Comparison of ENCODE assay signal across 8 cellular contexts in genomic region chr12:118061876-118062791, GRCh38. TPM values are rescaled to one million over a fixed set of nuclear protein-coding genes. Genes with fewer than 3 reads are reported as not detected.
DNase-seq lines count a peak whose midpoint lies in the region; ATAC-seq and TF ChIP-seq lines count a peak whose summit lies in the region.

No MANE protein-coding gene starts in this region.

- H3K9me2 ChIP-seq in MM.1S (replicated peaks; ENCODE audit: insufficient read depth, low read length), result no peaks in the 10 kb centered on the region

- H3K4me1 ChIP-seq in MM.1S (ENCODE audit: low read length) (no peaks in the 10 kb centered on the region), foreskin keratinocyte (peaks cover 12% of the 10 kb centered on the region)

- peak overlapping the region; percentile 69 for H3K4me2 ChIP-seq in MM.1S (ENCODE audit: low read depth, low read length)

- peaks cover 18% of the 10 kb centered on the region for H3K36me3 Mint-ChIP-seq in activated T-helper 1 cell treated with anti-CD3 and anti-CD28 coated beads, Interleukin-12 subunit alpha, Interleukin-12 subunit beta, Interleukin-2, Interleukin-4 antibody, amounts not matched to agents 30 ng/mL and 10 ng/mL and 1 ng/mL, durations not matched to agents 14 hours and 24 hours and 36 hours (ENCODE audit: low read depth)
- no peaks in the 10 kb centered on the region for H3K36me3 Mint-ChIP-seq in natural killer cell treated with Interleukin-12 subunit alpha and Interleukin-12 subunit beta and Interleukin-15 and Interleukin-18, amount 100 ng/mL, for 72 hours

- TF ChIP-seq CTCF in MM.1S (IDR thresholded peaks at IDR 0.05; ENCODE audit: low read length) (no peak), foreskin keratinocyte (conservative IDR thresholded peaks at IDR 0.05) (no peak)

- H3K27me3 ChIP-seq in MM.1S (replicated peaks; ENCODE audit: insufficient read depth, low read length) (no peaks in the 10 kb centered on the region), foreskin keratinocyte (no peaks in the 10 kb centered on the region)

- H2AFZ ChIP-seq in MM.1S (ENCODE audit: low read length), result peak overlapping the region; percentile 70

- ATAC-seq in activated CD4-positive, CD25-positive, alpha-beta regulatory T cell treated with anti-CD3 and anti-CD28 coated beads, Interleukin-2, amount 50 U/mL, for 24 hours, result no peak
- ATAC-seq in foreskin keratinocyte (peak; percentile 50), HG03039 (IDR thresholded peaks at IDR 0.05; ENCODE audit: unreplicated experiment) (no peak), HG02763 (IDR thresholded peaks at IDR 0.05; ENCODE audit: unreplicated experiment) (no peak)
- ATAC-seq in natural killer cell treated with Interleukin-12 subunit alpha and Interleukin-12 subunit beta and Interleukin-15 and Interleukin-18, amount 100 ng/mL, for 72 hours, result no peak

- H3K4me1 Mint-ChIP-seq in activated T-helper 1 cell treated with anti-CD3 and anti-CD28 coated beads, Interleukin-12 subunit alpha, Interleukin-12 subunit beta, Interleukin-2, Interleukin-4 antibody, amounts not matched to agents 30 ng/mL and 10 ng/mL and 1 ng/mL, durations not matched to agents 14 hours and 24 hours and 36 hours (ENCODE audit: low read depth), result peaks cover 61% of the 10 kb centered on the region
- peaks cover 52 to 62% of the 10 kb centered on the region in 2 donors for H3K4me1 Mint-ChIP-seq in natural killer cell treated with Interleukin-12 subunit alpha and Interleukin-12 subunit beta and Interleukin-15 and Interleukin-18, amount 100 ng/mL, for 72 hours (ENCODE audit: low read depth in 2 of 2)

- intact Hi-C loops in activated T-helper 1 cell treated with anti-CD3 and anti-CD28 coated beads, Interleukin-12 subunit alpha, Interleukin-12 subunit beta, Interleukin-2, Interleukin-4 antibody, amounts not matched to agents 30 ng/mL and 10 ng/mL and 1 ng/mL, durations not matched to agents 14 hours and 24 hours and 36 hours (cut with micrococcal nuclease), result loop anchor here (1.0 to 5.0 kb wide), 3 partner anchors 10 to 295 kb away; partner anchors contain the start of gene RFC5

- H3K27me3 Mint-ChIP-seq in activated T-helper 1 cell treated with anti-CD3 and anti-CD28 coated beads, Interleukin-12 subunit alpha, Interleukin-12 subunit beta, Interleukin-2, Interleukin-4 antibody, amounts not matched to agents 30 ng/mL and 10 ng/mL and 1 ng/mL, durations not matched to agents 14 hours and 24 hours and 36 hours (ENCODE audit: insufficient read depth), result peaks cover 4% of the 10 kb centered on the region
- peaks cover 15 to 16% of the 10 kb centered on the region in 2 donors for H3K27me3 Mint-ChIP-seq in natural killer cell treated with Interleukin-12 subunit alpha and Interleukin-12 subunit beta and Interleukin-15 and Interleukin-18, amount 100 ng/mL, for 72 hours

- peak overlapping the region; percentile 92 for H3K4me3 Mint-ChIP-seq in activated T-helper 1 cell treated with anti-CD3 and anti-CD28 coated beads, Interleukin-12 subunit alpha, Interleukin-12 subunit beta, Interleukin-2, Interleukin-4 antibody, amounts not matched to agents 30 ng/mL and 10 ng/mL and 1 ng/mL, durations not matched to agents 14 hours and 24 hours and 36 hours
- peak overlapping the region; percentile 99 for H3K4me3 Mint-ChIP-seq in natural killer cell treated with Interleukin-12 subunit alpha and Interleukin-12 subunit beta and Interleukin-15 and Interleukin-18, amount 100 ng/mL, for 72 hours

- H3K9me3 ChIP-seq in MM.1S (replicated peaks; ENCODE audit: insufficient read depth, low read length), result no peaks in the 10 kb centered on the region

- peak overlapping the region; percentile 94 for H3K27ac Mint-ChIP-seq in activated T-helper 1 cell treated with anti-CD3 and anti-CD28 coated beads, Interleukin-12 subunit alpha, Interleukin-12 subunit beta, Interleukin-2, Interleukin-4 antibody, amounts not matched to agents 30 ng/mL and 10 ng/mL and 1 ng/mL, durations not matched to agents 14 hours and 24 hours and 36 hours
- H3K27ac Mint-ChIP-seq in natural killer cell treated with Interleukin-12 subunit alpha and Interleukin-12 subunit beta and Interleukin-15 and Interleukin-18, amount 100 ng/mL, for 72 hours, result peak overlapping the region; percentile 94 to 96

- no peaks in the 10 kb centered on the region for H3K9me3 Mint-ChIP-seq in activated T-helper 1 cell treated with anti-CD3 and anti-CD28 coated beads, Interleukin-12 subunit alpha, Interleukin-12 subunit beta, Interleukin-2, Interleukin-4 antibody, amounts not matched to agents 30 ng/mL and 10 ng/mL and 1 ng/mL, durations not matched to agents 14 hours and 24 hours and 36 hours
- no peaks in the 10 kb centered on the region for H3K9me3 Mint-ChIP-seq in natural killer cell treated with Interleukin-12 subunit alpha and Interleukin-12 subunit beta and Interleukin-15 and Interleukin-18, amount 100 ng/mL, for 72 hours

- H3K9ac ChIP-seq in MM.1S (ENCODE audit: low read length), result peak overlapping the region; percentile 33; the same call in 1 of the 2 replicates

- H3K79me2 ChIP-seq in MM.1S (ENCODE audit: low read length), result no peaks in the 10 kb centered on the region

- H3K27ac ChIP-seq in MM.1S (ENCODE audit: low read length) (no peak overlapping the region), foreskin keratinocyte (peak overlapping the region; percentile 77)

- DNase-seq in activated CD4-positive, CD25-positive, alpha-beta regulatory T cell treated with anti-CD3 and anti-CD28 coated beads, Interleukin-2, amount 50 U/mL, for 72 hours, result peak; percentile 35
- DNase-seq in MM.1S, result no peak
- DNase-seq in activated T-helper 1 cell treated with anti-CD3 and anti-CD28 coated beads, Interleukin-12 subunit alpha, Interleukin-12 subunit beta, Interleukin-2, Interleukin-4 antibody, amounts not matched to agents 30 ng/mL and 10 ng/mL and 1 ng/mL, durations not matched to agents 14 hours and 24 hours and 36 hours (ENCODE audit: low spot score), result no peak
- DNase-seq in foreskin keratinocyte, result peak in 1 of 2 donors; percentile 50
- DNase-seq in natural killer cell treated with Interleukin-12 subunit alpha and Interleukin-12 subunit beta and Interleukin-15 and Interleukin-18, amount 100 ng/mL, for 72 hours (ENCODE audit: low spot score), result no peak

- no peaks in the 10 kb centered on the region for H4K20me1 ChIP-seq in MM.1S (ENCODE audit: insufficient read depth, low read length)

- peak overlapping the region; percentile 67 for H3K4me3 ChIP-seq in MM.1S (ENCODE audit: low read length)

- H3F3A ChIP-seq in MM.1S (ENCODE audit: insufficient read depth, low read length), result no peaks in the 10 kb centered on the region

- H3K36me3 ChIP-seq in MM.1S (replicated peaks; ENCODE audit: insufficient read depth, low read length), result no peaks in the 10 kb centered on the region

RNA-seq across cellular contexts. Expression of gene WSB2, which starts 1.2 kb away (rescaled TPM):
- 122 and 127 TPM in 2 replicates for total RNA-seq in activated T-helper 1 cell treated with anti-CD3 and anti-CD28 coated beads, Interleukin-12 subunit alpha, Interleukin-12 subunit beta, Interleukin-2, Interleukin-4 antibody, amounts not matched to agents 30 ng/mL and 10 ng/mL and 1 ng/mL, durations not matched to agents 14 hours and 24 hours and 36 hours
- 82.9 and 84.5 TPM in 2 replicates for total RNA-seq in foreskin keratinocyte
- polyA plus RNA-seq in foreskin keratinocyte, result 47.5 and 50.6 TPM in 2 replicates
- 10 to 100 TPM; 52.3 to 62.0 TPM for total RNA-seq in natural killer cell treated with Interleukin-12 subunit alpha and Interleukin-12 subunit beta and Interleukin-15 and Interleukin-18, amount 100 ng/mL, for 72 hours

RNA-seq across cellular contexts. Expression of gene VSIG10, which starts 41.7 kb away (rescaled TPM):
- 15.1 and 16.0 TPM in 2 replicates for total RNA-seq in activated T-helper 1 cell treated with anti-CD3 and anti-CD28 coated beads, Interleukin-12 subunit alpha, Interleukin-12 subunit beta, Interleukin-2, Interleukin-4 antibody, amounts not matched to agents 30 ng/mL and 10 ng/mL and 1 ng/mL, durations not matched to agents 14 hours and 24 hours and 36 hours
- 15.4 and 21.7 TPM in 2 replicates for total RNA-seq in foreskin keratinocyte
- polyA plus RNA-seq in foreskin keratinocyte, result 7.3 and 8.8 TPM in 2 replicates
- total RNA-seq in natural killer cell treated with Interleukin-12 subunit alpha and Interleukin-12 subunit beta and Interleukin-15 and Interleukin-18, amount 100 ng/mL, for 72 hours, result 1 to 10 TPM; 2.6 to 7.3 TPM

RNA-seq across cellular contexts. Expression of gene RFC5, which starts 45.6 kb away (rescaled TPM):
- 73.8 and 87.0 TPM in 2 replicates for total RNA-seq in activated T-helper 1 cell treated with anti-CD3 and anti-CD28 coated beads, Interleukin-12 subunit alpha, Interleukin-12 subunit beta, Interleukin-2, Interleukin-4 antibody, amounts not matched to agents 30 ng/mL and 10 ng/mL and 1 ng/mL, durations not matched to agents 14 hours and 24 hours and 36 hours
- 39.3 and 49.6 TPM in 2 replicates for total RNA-seq in foreskin keratinocyte
- 22.0 and 30.2 TPM in 2 replicates for polyA plus RNA-seq in foreskin keratinocyte
- 10 to 100 TPM; 34.8 to 62.4 TPM for total RNA-seq in natural killer cell treated with Interleukin-12 subunit alpha and Interleukin-12 subunit beta and Interleukin-15 and Interleukin-18, amount 100 ng/mL, for 72 hours
